10 cellular contexts compared by ENCODE assay signal in the genomic region with DNA sequence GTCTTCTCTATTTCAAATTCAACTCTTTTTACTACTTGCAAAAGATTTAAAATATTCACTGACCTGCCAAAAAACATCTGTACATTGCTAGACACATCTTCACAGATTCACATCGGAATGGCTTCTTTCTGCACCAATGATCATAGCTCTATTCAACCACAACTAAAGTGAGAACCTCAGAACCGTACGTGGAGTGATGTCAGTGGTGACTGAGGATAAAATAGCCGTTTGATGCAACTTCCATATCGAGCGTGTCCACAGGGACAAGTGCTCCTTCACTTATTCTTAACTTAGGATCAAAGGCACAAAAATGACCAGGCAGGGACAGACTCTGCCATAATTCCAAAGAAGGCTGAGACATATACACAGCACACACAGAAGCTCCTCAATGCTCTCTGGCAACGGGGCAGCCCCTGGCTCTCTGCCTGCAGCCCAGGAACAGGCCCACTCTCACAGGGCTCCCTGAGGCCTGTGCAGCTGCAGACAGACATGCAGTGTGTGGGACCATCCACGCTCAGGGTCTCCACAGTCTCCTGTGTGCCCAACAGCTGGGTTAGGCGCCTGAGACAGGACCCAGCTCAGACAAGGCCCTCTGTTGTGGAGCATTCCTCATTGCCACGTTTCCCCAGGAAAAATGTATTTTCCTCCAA. TPM values are rescaled to one million over a fixed set of nuclear protein-coding genes. Genes with fewer than 3 reads are reported as not detected.
DNase-seq lines count a peak whose midpoint lies in the region; ATAC-seq lines count a peak whose summit lies in the region.
"Had no signal": no experiment of that assay in that cellular context is flagged by ENCODE, and none has a peak within 500 bp of the region (broad histone marks: within the 10 kb centered on the region; RNA-seq: fewer than 3 reads in every experiment).

No MANE protein-coding gene starts in this region.

- H3K4me1 Mint-ChIP-seq in activated naive CD4-positive, alpha-beta T cell treated with anti-CD3 and anti-CD28 coated beads, Interleukin-2, amount 50 U/mL, for 24 hours, result peaks cover 66% of the 10 kb centered on the region

- intact Hi-C loops in aorta (cut with DNase I), result no loop called here

- H3K4me1 ChIP-seq in aorta (ENCODE audit: control insufficient read depth in 1 of 2, insufficient read depth in 2 of 2, low read length in 2 of 2), result no peaks in the 10 kb centered on the region

- H3K9me3 Mint-ChIP-seq in activated naive CD4-positive, alpha-beta T cell treated with anti-CD3 and anti-CD28 coated beads, Interleukin-2, amount 50 U/mL, for 24 hours, result no peaks in the 10 kb centered on the region

- H3K36me3 Mint-ChIP-seq in activated naive CD4-positive, alpha-beta T cell treated with anti-CD3 and anti-CD28 coated beads, Interleukin-2, amount 50 U/mL, for 24 hours, result peaks cover 50% of the 10 kb centered on the region

- H3K4me3 ChIP-seq in aorta (ENCODE audit: low read length in 2 of 2), result no peak overlapping the region

- no peak for DNase-seq in activated naive CD4-positive, alpha-beta T cell treated with anti-CD3 and anti-CD28 coated beads, Interleukin-2, amount 50 U/mL, for 16 hours
- peak; percentile 44 for DNase-seq in central memory CD4-positive, alpha-beta T cell
- DNase-seq in substantia nigra (lab: John Stamatoyannopoulos, UW) (peak in 35 of 49 donors; percentile 7 to 76 (median 45)), aorta (no peak), NCI-H748 treated with DMSO at 0.1 percent for 48 hours (lab: John Stamatoyannopoulos, UW) (no peak), DMS79 treated with DMSO at 0.1 percent for 48 hours (lab: John Stamatoyannopoulos, UW) (no peak)
- DNase-seq: NK-92 treated with Interleukin-12 subunit alpha and Interleukin-12 subunit beta, amount 100 ng/mL, for 24 hours; occipital lobe had no signal

- H3K27ac ChIP-seq in substantia nigra (ENCODE audit: low read depth, low read length, poor library complexity, severe bottlenecking) (peak overlapping the region; percentile 50), aorta (ENCODE audit: low read depth in 1 of 2, low read length in 2 of 2) (no peak overlapping the region)

- H3K4me3 Mint-ChIP-seq in activated naive CD4-positive, alpha-beta T cell treated with anti-CD3 and anti-CD28 coated beads, Interleukin-2, amount 50 U/mL, for 24 hours, result peak overlapping the region; percentile 66

- peaks cover 0 to 2% of the 10 kb centered on the region in 2 donors for H3K36me3 ChIP-seq in aorta (ENCODE audit: control insufficient read depth in 1 of 2, insufficient read depth in 2 of 2, low read length in 1 of 2)

- ATAC-seq in HG03060 (IDR thresholded peaks at IDR 0.05; ENCODE audit: low read depth, unreplicated experiment) (peak; percentile 37), aorta (ENCODE audit: low FRiP score) (no peak)

- no peaks in the 10 kb centered on the region for H3K27me3 ChIP-seq in aorta (ENCODE audit: control insufficient read depth in 1 of 2, insufficient read depth in 2 of 2, low read length in 1 of 2)

- 78 to 80% methylated on average over 10 of the region's 10 CpGs for WGBS in aorta, 2 donors

- no peaks in the 10 kb centered on the region for H3K27me3 Mint-ChIP-seq in activated naive CD4-positive, alpha-beta T cell treated with anti-CD3 and anti-CD28 coated beads, Interleukin-2, amount 50 U/mL, for 24 hours

- H3K9me3 ChIP-seq in aorta (ENCODE audit: control insufficient read depth, low read length), result no peaks in the 10 kb centered on the region

- H3K27ac Mint-ChIP-seq in activated naive CD4-positive, alpha-beta T cell treated with anti-CD3 and anti-CD28 coated beads, Interleukin-2, amount 50 U/mL, for 24 hours, result peak overlapping the region; percentile 93

RNA-seq across cellular contexts. Expression of gene FYN, which starts 22.8 kb away (rescaled TPM):
- total RNA-seq in aorta, result 100 to 1,000 TPM; 100 to 162 TPM
- 10 to 100 TPM; 31.7 to 32.5 TPM for polyA plus RNA-seq in aorta

Comparison
In these comparisons a context has a peak if more than half of its experiments do, and no peak if none do; other contexts are left out.
1. DNase-seq: peak in central memory CD4-positive, alpha-beta T cell (single experiment) and substantia nigra (35 of 49); none in activated naive CD4-positive, alpha-beta T cell treated with anti-CD3 and anti-CD28 coated beads, Interleukin-2, amount 50 U/mL, for 16 hours (single experiment), aorta (0 of 2), NCI-H748 treated with DMSO at 0.1 percent for 48 hours (single experiment) and DMS79 treated with DMSO at 0.1 percent for 48 hours (single experiment).